ENCODE assay signal across 1 cellular context in genomic region chr17:17484451-17484899, GRCh38.
TF ChIP-seq lines count a peak whose summit lies in the region.

No MANE protein-coding gene starts in this region.

TF ChIP-seq in H1, 55 proteins besides CTCF, POLR2A, EP300 and RAD21 (continued from another document):
- TF ChIP-seq NANOG (IDR thresholded peaks at IDR 0.05; ENCODE audit: insufficient read depth, low read depth, low read length, poor library complexity, severe bottlenecking) (no peak), CHD1 (IDR thresholded peaks at IDR 0.05; ENCODE audit: low read depth, low read length) (no peak)
